In the genomic region with DNA sequence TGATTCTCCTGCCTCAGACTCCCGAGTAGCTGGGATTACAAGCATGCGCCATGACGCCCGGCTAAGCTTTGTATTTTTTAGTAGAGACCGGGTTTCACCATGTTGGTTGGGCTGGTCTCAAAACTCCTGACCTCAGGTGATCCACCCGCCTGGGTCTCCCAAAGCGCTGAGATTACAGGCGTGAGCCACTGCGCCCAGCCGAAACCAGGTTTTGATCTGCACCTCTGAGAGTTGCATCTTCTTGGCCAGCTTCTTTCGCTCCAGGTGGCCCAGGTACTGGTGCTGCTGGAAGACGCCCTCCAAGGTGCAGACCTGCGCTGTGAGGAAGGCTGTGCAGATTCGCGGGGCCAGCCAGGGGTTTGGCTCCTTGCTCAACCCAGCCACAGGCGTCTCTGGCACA, we compare ENCODE assay signal across 3 cellular contexts.
"Had no signal": no experiment of that assay in that cellular context is flagged by ENCODE, and none has a peak within 500 bp of the region (broad histone marks: within the 10 kb centered on the region; RNA-seq: fewer than 3 reads in every experiment).

No MANE protein-coding gene starts in this region.

- ATAC-seq: GM12878 had no signal

- H3K4me3 ChIP-seq: GM12878 had no signal

- DNase-seq: GDM1, GF-D8 had no signal
